In genomic region chr5:122332589-122333555, GRCh38 we compare ENCODE assay signal across 1 cellular context.
TF ChIP-seq lines count a peak whose summit lies in the region.

No MANE protein-coding gene starts in this region.

TF ChIP-seq in IMR-90, 13 proteins besides CTCF, POLR2A, EP300 and RAD21 (continued from another document):
- no peak for TF ChIP-seq ELK1 (IDR thresholded peaks at IDR 0.05; ENCODE audit: borderline replicate concordance, low read depth, low read length)
- no peak for TF ChIP-seq CHD1 (IDR thresholded peaks at IDR 0.05; ENCODE audit: low read depth, low read length)
- TF ChIP-seq MAFK (IDR thresholded peaks at IDR 0.05; ENCODE audit: low read depth, low read length) = no peak
- no peak for TF ChIP-seq MAZ (IDR thresholded peaks at IDR 0.05; ENCODE audit: borderline replicate concordance, low read depth, low read length)
- TF ChIP-seq CEBPB (IDR thresholded peaks at IDR 0.05; ENCODE audit: low read depth, low read length) = no peak
